In the genomic region with DNA sequence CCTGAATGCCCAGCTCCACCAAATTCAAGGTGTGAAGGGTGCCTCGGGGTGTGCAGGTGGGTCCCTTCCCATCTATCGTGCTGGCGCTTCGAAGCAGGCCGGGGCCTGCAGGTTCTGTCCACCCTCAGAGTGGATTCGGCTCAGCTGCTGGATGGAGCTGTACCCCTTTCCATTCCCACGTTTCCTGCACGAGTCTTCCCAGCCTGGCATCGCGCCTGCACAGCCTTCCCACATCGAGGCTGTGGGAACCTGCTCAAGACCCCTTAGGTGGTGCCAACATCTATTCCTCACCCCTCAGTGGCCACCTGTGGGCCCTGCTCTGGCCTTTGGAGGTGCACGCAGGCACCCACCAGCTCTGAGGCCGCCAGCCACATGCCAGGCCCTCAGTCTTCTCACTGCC, we compare ENCODE assay signal across 11 cellular contexts.
A peak's percentile ranks its signal among the peaks of the same experiment; 100 is the strongest.
DNase-seq lines count a peak whose midpoint lies in the region; ATAC-seq and TF ChIP-seq lines count a peak whose summit lies in the region.
"Had no signal": no experiment of that assay in that cellular context is flagged by ENCODE, and none has a peak within 500 bp of the region (broad histone marks: within the 10 kb centered on the region; RNA-seq: fewer than 3 reads in every experiment).

No MANE protein-coding gene starts in this region.

- no peak overlapping the region for H2AFZ ChIP-seq in neuronal stem cell (ENCODE audit: low read length)

- DNase-seq in activated CD8-positive, alpha-beta memory T cell treated with anti-CD3 and anti-CD28 coated beads, Interleukin-2, amount 50 U/mL, for 48 hours = peak; percentile 46
- no peak for DNase-seq in activated CD8-positive, alpha-beta memory T cell treated with anti-CD3 and anti-CD28 coated beads, Interleukin-2, amount 50 U/mL, for 4 hours
- peak; percentile 89 for DNase-seq in esophagus muscularis mucosa (ENCODE audit: extremely low spot score)
- no peak for DNase-seq in neuronal stem cell (ENCODE audit: low spot score)
- DNase-seq in NCI-H82 (lab: John Stamatoyannopoulos, UW) = no peak
- DNase-seq: CD4-positive, CD25-positive, alpha-beta regulatory T cell; DMS53; GF-D8 had no signal

- ATAC-seq in GM21825 (IDR thresholded peaks at IDR 0.05; ENCODE audit: unreplicated experiment) = no peak
- no peak for ATAC-seq in stimulated activated memory B cell treated with anti-CD40 and anti-IgM and Interleukin-4, amounts not matched to agents 10 μg/mL and 1 μg/mL and 100 μg/mL, for 72 hours

- no peak overlapping the region for H3K9ac ChIP-seq in neuronal stem cell (ENCODE audit: low read depth, low read length, poor library complexity)

- H3K9me3 ChIP-seq in esophagus muscularis mucosa = no peaks in the 10 kb centered on the region
- no peaks in the 10 kb centered on the region for H3K9me3 ChIP-seq in neuronal stem cell (replicated peaks in 1 of 2; ENCODE audit: control insufficient read depth in 2 of 2, insufficient read depth in 1 of 2, low read depth in 1 of 2, low read length in 2 of 2)

- H3K4me1 ChIP-seq in esophagus muscularis mucosa (peaks cover 0 to 15% (median 13%) of the 10 kb centered on the region in 4 donors), neuronal stem cell (ENCODE audit: control insufficient read depth in 2 of 2, insufficient read depth in 1 of 2, low read depth in 1 of 2, low read length in 2 of 2) (peaks cover 0 to 3% of the 10 kb centered on the region in 2 donors)

- H3K4me3 Mint-ChIP-seq in stimulated activated memory B cell treated with anti-CD40 and anti-IgM and Interleukin-4, amounts not matched to agents 10 μg/mL and 1 μg/mL and 100 μg/mL, for 72 hours = no peak overlapping the region
- H3K4me3 Mint-ChIP-seq: CD4-positive, CD25-positive, alpha-beta regulatory T cell had no signal

- no peak for TF ChIP-seq EP300 in esophagus muscularis mucosa (IDR thresholded peaks at IDR 0.05)

- no peak for TF ChIP-seq POLR2A in esophagus muscularis mucosa (IDR thresholded peaks at IDR 0.05; ENCODE audit: low read depth)

- H2BK15ac ChIP-seq in neuronal stem cell (ENCODE audit: low read length) = no peak overlapping the region

- no peak overlapping the region for H2AK5ac ChIP-seq in neuronal stem cell (ENCODE audit: low read depth, low read length)

- no peaks in the 10 kb centered on the region for H3K79me1 ChIP-seq in neuronal stem cell (ENCODE audit: low read depth, low read length)

- H3K27me3 Mint-ChIP-seq in stimulated activated memory B cell treated with anti-CD40 and anti-IgM and Interleukin-4, amounts not matched to agents 10 μg/mL and 1 μg/mL and 100 μg/mL, for 72 hours = peaks cover 30% of the 10 kb centered on the region

- no peaks in the 10 kb centered on the region for H3K36me3 Mint-ChIP-seq in stimulated activated memory B cell treated with anti-CD40 and anti-IgM and Interleukin-4, amounts not matched to agents 10 μg/mL and 1 μg/mL and 100 μg/mL, for 72 hours
- H3K36me3 Mint-ChIP-seq: CD4-positive, CD25-positive, alpha-beta regulatory T cell had no signal

- no peak overlapping the region for H2BK12ac ChIP-seq in neuronal stem cell (ENCODE audit: low read length)

- H3K27ac ChIP-seq in esophagus muscularis mucosa (replicated peaks in 1 of 4) (no peak overlapping the region), neuronal stem cell (replicated peaks; ENCODE audit: low read length) (no peak overlapping the region)
- H3K27ac ChIP-seq: 22Rv1 had no signal

- WGBS in esophagus muscularis mucosa = 100% methylated on average over 9 of the region's 13 CpGs
- WGBS in neuronal stem cell (ENCODE audit: extremely low coverage in 2 of 2, insufficient read length in 2 of 2, insufficient replicate concordance in 1 of 2), 2 donors = no CpG with 5 or more reads among the region's 13 CpGs

- no peak overlapping the region for H3K4me3 ChIP-seq in esophagus muscularis mucosa
- H3K4me3 ChIP-seq in neuronal stem cell (ENCODE audit: low read length in 2 of 2) = no peak overlapping the region

- intact Hi-C loops in esophagus muscularis mucosa (cut with DNase I) = no loop called here

- H3K27ac Mint-ChIP-seq in stimulated activated memory B cell treated with anti-CD40 and anti-IgM and Interleukin-4, amounts not matched to agents 10 μg/mL and 1 μg/mL and 100 μg/mL, for 72 hours = no peak overlapping the region

- H3K4ac ChIP-seq in neuronal stem cell (ENCODE audit: low read length) = no peak overlapping the region

- H3K23ac ChIP-seq in neuronal stem cell (ENCODE audit: low read depth, low read length, poor library complexity) = no peak overlapping the region

- H3K36me3 ChIP-seq in esophagus muscularis mucosa (no peaks in the 10 kb centered on the region), neuronal stem cell (replicated peaks in 1 of 2; ENCODE audit: control insufficient read depth in 2 of 2, insufficient read depth in 2 of 2, low read length in 2 of 2) (no peaks in the 10 kb centered on the region)

- H2BK5ac ChIP-seq in neuronal stem cell (ENCODE audit: low read length) = no peak overlapping the region

- peaks cover 12% of the 10 kb centered on the region for H3K4me1 Mint-ChIP-seq in stimulated activated memory B cell treated with anti-CD40 and anti-IgM and Interleukin-4, amounts not matched to agents 10 μg/mL and 1 μg/mL and 100 μg/mL, for 72 hours

- no peak overlapping the region for H3K14ac ChIP-seq in neuronal stem cell (ENCODE audit: low read length)

- H3K27me3 ChIP-seq in esophagus muscularis mucosa (no peaks in the 10 kb centered on the region), neuronal stem cell (ENCODE audit: control insufficient read depth in 3 of 3, insufficient read depth in 3 of 3, low read depth in 1 of 3, low read length in 3 of 3) (peaks cover 0 to 30% (median 0%) of the 10 kb centered on the region in 3 experiments)

- no peak for TF ChIP-seq CTCF in esophagus muscularis mucosa (IDR thresholded peaks at IDR 0.05)

- no peak overlapping the region for H4K91ac ChIP-seq in neuronal stem cell (ENCODE audit: low read depth, low read length, poor library complexity)

- no peak overlapping the region for H3K4me2 ChIP-seq in neuronal stem cell (ENCODE audit: insufficient read depth, low read length, poor library complexity, severe bottlenecking)

- peak overlapping the region; percentile 70 for H3K18ac ChIP-seq in neuronal stem cell (ENCODE audit: low read length)

- no peaks in the 10 kb centered on the region for H3K9me3 Mint-ChIP-seq in stimulated activated memory B cell treated with anti-CD40 and anti-IgM and Interleukin-4, amounts not matched to agents 10 μg/mL and 1 μg/mL and 100 μg/mL, for 72 hours
- H3K9me3 Mint-ChIP-seq: CD4-positive, CD25-positive, alpha-beta regulatory T cell had no signal

- peak overlapping the region; percentile 77 for H2BK120ac ChIP-seq in neuronal stem cell (ENCODE audit: low read depth, low read length)

- no peak overlapping the region for H4K8ac ChIP-seq in neuronal stem cell (ENCODE audit: low read depth, low read length)

Comparison
In these comparisons a context has a peak if more than half of its experiments do, and no peak if none do; other contexts are left out.
1. DNase-seq: peak in activated CD8-positive, alpha-beta memory T cell treated with anti-CD3 and anti-CD28 coated beads, Interleukin-2, amount 50 U/mL, for 48 hours (single experiment) and esophagus muscularis mucosa (single experiment); none in activated CD8-positive, alpha-beta memory T cell treated with anti-CD3 and anti-CD28 coated beads, Interleukin-2, amount 50 U/mL, for 4 hours (single experiment), neuronal stem cell (single experiment) and NCI-H82 (single experiment).